21 cellular contexts compared by ENCODE assay signal in the genomic region with DNA sequence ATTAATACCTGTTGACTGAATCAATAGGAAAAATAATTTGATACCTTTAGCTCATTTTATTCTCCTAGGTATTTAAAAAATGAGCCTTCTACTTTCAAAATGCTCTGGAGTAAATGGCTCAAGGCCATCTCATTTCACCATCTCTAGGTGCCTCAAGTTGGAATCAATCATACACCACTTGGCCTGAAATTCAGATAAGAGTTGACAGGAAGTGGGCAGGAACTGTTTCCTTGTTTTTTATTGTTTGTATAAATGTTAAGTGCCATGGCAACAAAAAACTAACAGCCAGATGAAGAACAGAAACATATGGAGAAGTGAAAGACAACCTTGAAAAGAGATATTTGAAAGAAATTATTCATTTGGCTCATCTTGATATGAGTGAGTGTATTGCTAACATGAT. TPM values are rescaled to one million over a fixed set of nuclear protein-coding genes. Genes with fewer than 3 reads are reported as not detected.
DNase-seq lines count a peak whose midpoint lies in the region; ATAC-seq and TF ChIP-seq lines count a peak whose summit lies in the region.
"Had no signal": no experiment of that assay in that cellular context is flagged by ENCODE, and none has a peak within 500 bp of the region (broad histone marks: within the 10 kb centered on the region; RNA-seq: fewer than 3 reads in every experiment).

No MANE protein-coding gene starts in this region.

- H2AFZ ChIP-seq in GM23248 = no peak overlapping the region

- no peaks in the 10 kb centered on the region for H4K20me1 ChIP-seq in GM23248 (ENCODE audit: insufficient read depth)

- H3K9me2 ChIP-seq in GM23248 (ENCODE audit: insufficient read depth) = no peaks in the 10 kb centered on the region

- H3K4me3 ChIP-seq in ascending aorta (no peak overlapping the region), GM23248 (no peak overlapping the region)
- H3K4me3 ChIP-seq: MG63, sigmoid colon had no signal

- H3K4me1 ChIP-seq in ascending aorta = peaks cover 0 to 31% of the 10 kb centered on the region in 2 donors
- no peaks in the 10 kb centered on the region for H3K4me1 ChIP-seq in GM23248 (ENCODE audit: insufficient read depth)
- H3K4me1 ChIP-seq: sigmoid colon had no signal

- H3K9ac ChIP-seq in GM23248 = no peak overlapping the region

- H3K27me3 ChIP-seq in ascending aorta (no peaks in the 10 kb centered on the region), GM23248 (replicated peaks; ENCODE audit: insufficient read depth) (no peaks in the 10 kb centered on the region)
- H3K27me3 ChIP-seq: MG63, neutrophil, sigmoid colon had no signal

- no peak overlapping the region for H3K27ac ChIP-seq in ascending aorta
- H3K27ac ChIP-seq in GM23248 = no peak overlapping the region
- H3K27ac ChIP-seq: neutrophil, sigmoid colon had no signal

- intact Hi-C loops in left cardiac atrium (cut with DNase I) = no loop called here
- intact Hi-C loops in ascending aorta (cut with DNase I) = no loop called here

- H3K79me2 ChIP-seq in GM23248 (ENCODE audit: insufficient read depth) = no peaks in the 10 kb centered on the region

- H3K36me3 ChIP-seq in ascending aorta (no peaks in the 10 kb centered on the region), GM23248 (ENCODE audit: low read depth) (no peaks in the 10 kb centered on the region)
- H3K36me3 ChIP-seq: MG63, neutrophil, sigmoid colon had no signal

- no peaks in the 10 kb centered on the region for H3F3A ChIP-seq in GM23248 (ENCODE audit: insufficient read depth)

- ATAC-seq in left cardiac atrium = peak; percentile 61 to 84
- ATAC-seq: stimulated activated naive CD8-positive, alpha-beta T cell treated with anti-CD3 and anti-CD28 coated beads, Interleukin-15, amount 100 ng/mL, for 72 hours had no signal

- TF ChIP-seq CTCF in ascending aorta (IDR thresholded peaks at IDR 0.05) = no peak

- in situ Hi-C loops in GM23248 (cut with MboI) = no loop called here

- DNase-seq in NOMO-1 treated with DMSO at 0.1 percent for 48 hours (lab: John Stamatoyannopoulos, UW; ENCODE audit: unreplicated experiment) (peak; percentile 35), NOMO-1 treated with dmso at 0.1 percent for 144 hours (lab: John Stamatoyannopoulos, UW; ENCODE audit: unreplicated experiment) (no peak), NCI-H2029 treated with DMSO at 0.1 percent for 48 hours (lab: John Stamatoyannopoulos, UW) (peak; percentile 47), left cardiac atrium (no peak), pulmonary artery endothelial cell (ENCODE audit: low read depth, low spot score) (peak; percentile 65), ascending aorta (ENCODE audit: low spot score in 2 of 2) (no peak), RPMI8226 (no peak), GM23248 (no peak)
- DNase-seq: ACHN; activated CD4-positive, alpha-beta T cell treated with anti-CD3 and anti-CD28 coated beads, Interleukin-2, amount 10 ng/mL, durations not matched to agents 24 days and 14 days; activated CD8-positive, alpha-beta memory T cell treated with anti-CD3 and anti-CD28 coated beads, Interleukin-2, amount 50 U/mL, for 4 hours; activated effector memory CD4-positive, alpha-beta T cell treated with anti-CD3 and anti-CD28 coated beads, Interleukin-2, amount 50 U/mL, for 16 hours; CD4-positive, CD25-positive, alpha-beta regulatory T cell; hypothalamus; MG63; NCI-H1930; NCI-H774; sigmoid colon; stimulated activated CD4-positive, alpha-beta T cell treated with anti-CD3 and anti-CD28 coated beads, Interleukin-1b, Interleukin-23, amount 100 ng/mL, for 48 hours; stimulated activated naive CD8-positive, alpha-beta T cell treated with anti-CD3 and anti-CD28 coated beads, Interleukin-15, amount 100 ng/mL, for 72 hours had no signal

- no peak overlapping the region for H3K4me2 ChIP-seq in GM23248 (ENCODE audit: unreplicated experiment)

- H3K9me3 ChIP-seq in ascending aorta = no peaks in the 10 kb centered on the region
- H3K9me3 ChIP-seq in GM23248 (ENCODE audit: low read depth) = no peaks in the 10 kb centered on the region
- H3K9me3 ChIP-seq: MG63, neutrophil, sigmoid colon had no signal

RNA-seq across cellular contexts. Expression of a gene that starts 12.4 kb away (rescaled TPM):
- total RNA-seq in left cardiac atrium = 100 to 1,000 TPM; 168 to 200 TPM
- 23.8 and 24.1 TPM in 2 replicates for total RNA-seq in pulmonary artery endothelial cell
- 44.4 TPM for total RNA-seq in ascending aorta
- total RNA-seq in GM23248 (2014; rRNA removed; shearing (Covaris generic)) = 17.4 and 28.5 TPM in 2 replicates
- polyA plus RNA-seq in GM23248 (2016; fragmentation: Nextera tagmentation; extraction: Ambion mirVana) = 22.2 and 25.8 TPM in 2 replicates
- total RNA-seq: activated CD4-positive, alpha-beta T cell treated with anti-CD3 and anti-CD28 coated beads, Interleukin-2, amount 10 ng/mL, durations not matched to agents 24 days and 14 days had no signal
- polyA plus RNA-seq: CD4-positive, CD25-positive, alpha-beta regulatory T cell had no signal

Comparison
In these comparisons a context has a peak if more than half of its experiments do, and no peak if none do; other contexts are left out.
1. DNase-seq: peak in NOMO-1 treated with DMSO at 0.1 percent for 48 hours (single experiment), NCI-H2029 treated with DMSO at 0.1 percent for 48 hours (single experiment) and pulmonary artery endothelial cell (single experiment); none in NOMO-1 treated with dmso at 0.1 percent for 144 hours (single experiment), left cardiac atrium (single experiment), ascending aorta (0 of 2), RPMI8226 (single experiment) and GM23248 (single experiment).